Comparison of ENCODE assay signal across 8 cellular contexts in the genomic region with DNA sequence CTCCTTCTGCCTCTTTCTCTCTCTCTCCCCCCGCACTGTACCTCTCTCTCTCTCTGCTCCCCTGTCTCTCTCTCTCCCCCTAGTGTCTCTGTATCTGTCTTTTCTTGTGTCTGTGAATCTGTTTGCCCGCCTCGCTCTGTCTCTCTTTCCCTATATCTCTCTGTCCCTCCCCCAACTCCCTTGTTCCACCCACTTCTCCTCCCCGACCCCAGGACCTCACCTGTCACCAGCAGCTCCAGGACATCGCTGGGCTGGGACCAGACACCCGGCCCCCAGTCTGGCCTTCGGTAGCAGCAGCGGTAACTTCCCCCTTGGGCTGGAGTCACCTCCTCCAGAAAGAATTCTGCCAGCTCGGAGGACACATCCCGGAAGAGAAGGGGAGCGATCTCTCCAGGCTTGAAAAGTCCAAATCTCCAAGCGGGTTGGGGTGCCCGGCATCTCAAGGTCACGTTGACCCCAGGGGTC. TPM values are rescaled to one million over a fixed set of nuclear protein-coding genes. Genes with fewer than 3 reads are reported as not detected.
DNase-seq lines count a peak whose midpoint lies in the region; ATAC-seq, FAIRE-seq and TF ChIP-seq lines count a peak whose summit lies in the region.

No MANE protein-coding gene starts in this region.

- TF ChIP-seq CTCF in A549 (IDR thresholded peaks at IDR 0.05) (no peak; the same call in 2 of the 3 replicates), WI38 (IDR thresholded peaks at IDR 0.05; ENCODE audit: low read depth, low read length) (peak; percentile 13; the same call in 1 of the 2 replicates), gastroesophageal sphincter (IDR thresholded peaks at IDR 0.05) (no peak), sigmoid colon (IDR thresholded peaks at IDR 0.05) (no peak)

- no peak for FAIRE-seq in A549 (lab: Jason Lieb, UNC)

- DNase-seq in A549 (ENCODE audit: low read depth in 1 of 2, low spot score in 1 of 2) (peak; percentile 68 to 79), H7 (peak; percentile 74), sigmoid colon (peak; percentile 68), COLO668 (lab: John Stamatoyannopoulos, UW; ENCODE audit: unreplicated experiment) (no peak)
- DNase-seq in activated effector memory CD4-positive, alpha-beta T cell treated with anti-CD3 and anti-CD28 coated beads, Interleukin-2, amount 50 U/mL, for 16 hours = no peak

- peaks cover 17% of the 10 kb centered on the region for H3K27me3 ChIP-seq in H7 (ENCODE audit: control insufficient read depth, insufficient read depth, low read length)
- peaks cover 23% of the 10 kb centered on the region for H3K27me3 ChIP-seq in gastroesophageal sphincter
- H3K27me3 ChIP-seq in sigmoid colon = peaks cover 0 to 15% (median 8%) of the 10 kb centered on the region in 3 donors

- 18% methylated on average over 14 of the region's 14 CpGs for WGBS in A549 (ENCODE audit: missing lambda C conversion rate)
- 10 to 17% methylated on average over 3 to 5 of the region's 14 CpGs for WGBS in gastroesophageal sphincter (ENCODE audit: low coverage in 1 of 2), 2 donors
- 4 to 14% methylated on average over 14 of the region's 14 CpGs for WGBS in sigmoid colon, 2 donors

- ATAC-seq in A549 (peak; percentile 88 to 89), gastroesophageal sphincter (peak; percentile 32), HG03342 (IDR thresholded peaks at IDR 0.05; ENCODE audit: unreplicated experiment) (no peak)

- H3K4me3 ChIP-seq in A549 = peak overlapping the region; percentile 33
- peak overlapping the region; percentile 38 for H3K4me3 ChIP-seq in H7 (ENCODE audit: insufficient read depth, low read depth, low read length)
- no peak overlapping the region for H3K4me3 ChIP-seq in WI38 (ENCODE audit: low read depth, low read length)
- H3K4me3 ChIP-seq in gastroesophageal sphincter = peak overlapping the region in 1 of 2 donors; percentile 51
- peak overlapping the region in 3 of 4 donors; percentile 7 to 50 (median 15) for H3K4me3 ChIP-seq in sigmoid colon

- H3K4me1 ChIP-seq in A549 = peaks cover 11% of the 10 kb centered on the region; the same call in 1 of the 3 replicates
- H3K4me1 ChIP-seq in gastroesophageal sphincter = peaks cover 0 to 23% (median 4%) of the 10 kb centered on the region in 3 donors
- H3K4me1 ChIP-seq in sigmoid colon = peaks cover 0 to 13% (median 10%) of the 10 kb centered on the region in 4 donors

- intact Hi-C loops in sigmoid colon (cut with DNase I) = no loop called here

- CTCF ChIA-PET in A549 (lab: Yijun Ruan, JAX) = interaction anchor here (0.6 to 4.3 kb wide), 26 partner anchors 11 to 304 kb away, joined by 3 to 35 read pairs (median 4); partner anchors contain the start of genes PRPF31 and TFPT

- TF ChIP-seq POLR2A in A549 (IDR thresholded peaks at IDR 0.05; ENCODE audit: low read length) = peak; percentile 17; the same call in 1 of the 2 replicates
- no peak for TF ChIP-seq POLR2A in gastroesophageal sphincter (IDR thresholded peaks at IDR 0.05)
- TF ChIP-seq POLR2A in sigmoid colon (IDR thresholded peaks at IDR 0.05) = no peak

- TF ChIP-seq RAD21 in A549 (conservative IDR thresholded peaks at IDR 0.05 in 1 of 2, IDR thresholded peaks at IDR 0.05 in 1 of 2) = peak in 1 of 2 experiments; percentile 65; a peak in 4 of 5 replicates

- TF ChIP-seq EP300 in A549 (IDR thresholded peaks at IDR 0.05) = no peak
- no peak for TF ChIP-seq EP300 in gastroesophageal sphincter (IDR thresholded peaks at IDR 0.05)
- no peak for TF ChIP-seq EP300 in sigmoid colon (IDR thresholded peaks at IDR 0.05)

- H3K36me3 ChIP-seq in H7 (replicated peaks; ENCODE audit: control insufficient read depth, insufficient read depth, low read length) (no peaks in the 10 kb centered on the region), gastroesophageal sphincter (no peaks in the 10 kb centered on the region), sigmoid colon (no peaks in the 10 kb centered on the region)

- H3K27ac ChIP-seq in A549 (peak overlapping the region; percentile 40 to 78; a peak in 5 of 6 replicates), gastroesophageal sphincter (peak overlapping the region in 3 of 4 donors; percentile 34 to 70 (median 40)), sigmoid colon (peak overlapping the region in 2 of 4 donors; percentile 33 to 71)

- H3K4me2 ChIP-seq in A549 = peak overlapping the region; percentile 83

- POLR2A ChIA-PET in A549 (lab: Yijun Ruan, JAX) = interaction anchor here (0.7 kb wide), 2 partner anchors 18 to 32 kb away, joined by 3 to 4 read pairs; partner anchors contain the start of genes PRPF31 and TFPT

- H3K9me3 ChIP-seq in A549 (peaks cover 12% of the 10 kb centered on the region; the same call in 2 of the 3 replicates), gastroesophageal sphincter (no peaks in the 10 kb centered on the region), sigmoid colon (no peaks in the 10 kb centered on the region)

TF ChIP-seq in A549, 52 proteins besides CTCF, POLR2A, EP300 and RAD21:
- TF ChIP-seq TP53 (CRISPR knock-in tag; IDR thresholded peaks at IDR 0.05) (no peak), SMC3 (IDR thresholded peaks at IDR 0.05) (peak; percentile 56), RCOR1 (IDR thresholded peaks at IDR 0.05; ENCODE audit: low read depth, low read length) (no peak), NFE2L2 (conservative IDR thresholded peaks at IDR 0.05; ENCODE audit: low read length) (no peak), HOXB13 (CRISPR knock-in tag; IDR thresholded peaks at IDR 0.05; ENCODE audit: low read depth) (no peak), CHD4 (IDR thresholded peaks at IDR 0.05; ENCODE audit: borderline replicate concordance) (no peak), FOSB (CRISPR knock-in tag; IDR thresholded peaks at IDR 0.05) (no peak)
- TF ChIP-seq, protein P1, sequence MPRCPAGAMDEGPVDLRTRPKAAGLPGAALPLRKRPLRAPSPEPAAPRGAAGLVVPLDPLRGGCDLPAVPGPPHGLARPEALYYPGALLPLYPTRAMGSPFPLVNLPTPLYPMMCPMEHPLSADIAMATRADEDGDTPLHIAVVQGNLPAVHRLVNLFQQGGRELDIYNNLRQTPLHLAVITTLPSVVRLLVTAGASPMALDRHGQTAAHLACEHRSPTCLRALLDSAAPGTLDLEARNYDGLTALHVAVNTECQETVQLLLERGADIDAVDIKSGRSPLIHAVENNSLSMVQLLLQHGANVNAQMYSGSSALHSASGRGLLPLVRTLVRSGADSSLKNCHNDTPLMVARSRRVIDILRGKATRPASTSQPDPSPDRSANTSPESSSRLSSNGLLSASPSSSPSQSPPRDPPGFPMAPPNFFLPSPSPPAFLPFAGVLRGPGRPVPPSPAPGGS (IDR thresholded peaks at IDR 0.05) = no peak

RNA-seq across cellular contexts. Expression of gene OSCAR, which starts 3.9 kb away (rescaled TPM):
- polyA plus RNA-seq in A549 (2011; rRNA removed) (0.26 and 0.33 TPM in 2 replicates), A549 (2017; fragmentation: RNase III; extraction: RNeasy Plus Mini Kit Qiagen cat#74134 plus additional on column Dnase treatment) (0.28 to 0.63 TPM (median 0.31 TPM) in 3 replicates), sigmoid colon (1 to 10 TPM in 1 of 3 donors, under 1 TPM in 1, not detected in 1; 0.93 to 4.2 TPM)
- polyA plus RNA-seq in A549 (2012; cell fraction: cytosol; rRNA removed) = 0.56 and 1.1 TPM in 2 replicates
- 1.8 and 3.0 TPM in 2 replicates for polyA plus RNA-seq in A549 (2012; cell fraction: nucleus; rRNA removed)
- polyA minus RNA-seq in A549 (2011; rRNA and poly(A)+ RNA removed) = 0.15 and 0.21 TPM in 2 replicates
- 0.66 and 1.8 TPM in 2 replicates for total RNA-seq in H7 (2014; rRNA removed; shearing (Covaris generic))
- total RNA-seq in gastroesophageal sphincter (1 to 10 TPM in 3 of 4 donors, not detected in 1; 1.2 to 2.4 (median 2.1) TPM), sigmoid colon (1 to 10 TPM in 2 of 4 donors, not detected in 2; 3.0 to 3.1 TPM)

RNA-seq across cellular contexts. Expression of gene NDUFA3, which starts 6.0 kb away (rescaled TPM):
- polyA plus RNA-seq in A549 (2011; rRNA removed) = 36.5 and 43.5 TPM in 2 replicates
- 144 and 147 TPM in 2 replicates for polyA plus RNA-seq in A549 (2012; cell fraction: cytosol; rRNA removed)
- 85.7 and 103 TPM in 2 replicates for polyA plus RNA-seq in A549 (2012; cell fraction: nucleus; rRNA removed)
- 188 to 198 TPM (median 190 TPM) in 3 replicates for polyA plus RNA-seq in A549 (2017; fragmentation: RNase III; extraction: RNeasy Plus Mini Kit Qiagen cat#74134 plus additional on column Dnase treatment)
- 122 and 207 TPM in 2 replicates for polyA minus RNA-seq in A549 (2011; rRNA and poly(A)+ RNA removed)
- 111 and 113 TPM in 2 replicates for total RNA-seq in H7 (2014; rRNA removed; shearing (Covaris generic))
- 10 to 100 TPM; 14.2 to 37.7 (median 21.5) TPM for total RNA-seq in gastroesophageal sphincter
- 10 to 100 TPM; 18.8 to 32.4 (median 20.2) TPM for total RNA-seq in sigmoid colon
- 100 to 1,000 TPM; 151 to 207 (median 184) TPM for polyA plus RNA-seq in sigmoid colon

RNA-seq across cellular contexts. Expression of gene TARM1, which starts 15.5 kb away (rescaled TPM):
- polyA plus RNA-seq in A549 (2011; rRNA removed) (not detected in 2 replicates), A549 (2017; fragmentation: RNase III; extraction: RNeasy Plus Mini Kit Qiagen cat#74134 plus additional on column Dnase treatment) (not detected in 3 replicates), sigmoid colon (not detected)
- not detected in 2 replicates for polyA plus RNA-seq in A549 (2012; cell fraction: cytosol; rRNA removed)
- polyA plus RNA-seq in A549 (2012; cell fraction: nucleus; rRNA removed) = not detected in 2 replicates
- not detected in 2 replicates for polyA minus RNA-seq in A549 (2011; rRNA and poly(A)+ RNA removed)
- total RNA-seq in H7 (2014; rRNA removed; shearing (Covaris generic)) = not detected in 2 replicates
- total RNA-seq in gastroesophageal sphincter (not detected), sigmoid colon (not detected)

RNA-seq across cellular contexts. Expression of gene TFPT, which starts 18.8 kb away (rescaled TPM):
- polyA plus RNA-seq in A549 (2011; rRNA removed) (10.8 and 16.1 TPM in 2 replicates), A549 (2017; fragmentation: RNase III; extraction: RNeasy Plus Mini Kit Qiagen cat#74134 plus additional on column Dnase treatment) (26.1 to 29.2 TPM (median 26.6 TPM) in 3 replicates), sigmoid colon (10 to 100 TPM; 22.2 to 28.6 (median 25.2) TPM)
- polyA plus RNA-seq in A549 (2012; cell fraction: cytosol; rRNA removed) = 22.8 and 25.8 TPM in 2 replicates
- 14.1 and 17.8 TPM in 2 replicates for polyA plus RNA-seq in A549 (2012; cell fraction: nucleus; rRNA removed)
- polyA minus RNA-seq in A549 (2011; rRNA and poly(A)+ RNA removed) = 10.0 and 10.8 TPM in 2 replicates
- total RNA-seq in H7 (2014; rRNA removed; shearing (Covaris generic)) = 22.4 and 24.3 TPM in 2 replicates
- total RNA-seq in gastroesophageal sphincter (10 to 100 TPM; 12.5 to 20.9 (median 15.2) TPM), sigmoid colon (10 to 100 TPM; 18.2 to 24.7 (median 20.4) TPM)

RNA-seq across cellular contexts. Expression of gene PRPF31, which starts 18.9 kb away (rescaled TPM):
- 66.9 and 69.8 TPM in 2 replicates for polyA plus RNA-seq in A549 (2011; rRNA removed)
- 151 and 161 TPM in 2 replicates for polyA plus RNA-seq in A549 (2012; cell fraction: cytosol; rRNA removed)
- 231 and 270 TPM in 2 replicates for polyA plus RNA-seq in A549 (2012; cell fraction: nucleus; rRNA removed)
- polyA plus RNA-seq in A549 (2017; fragmentation: RNase III; extraction: RNeasy Plus Mini Kit Qiagen cat#74134 plus additional on column Dnase treatment) = 164 to 169 TPM (median 164 TPM) in 3 replicates
- 31.8 and 44.7 TPM in 2 replicates for polyA minus RNA-seq in A549 (2011; rRNA and poly(A)+ RNA removed)
- total RNA-seq in H7 (2014; rRNA removed; shearing (Covaris generic)) = 81.7 and 100 TPM in 2 replicates
- total RNA-seq in gastroesophageal sphincter = 10 to 100 TPM; 51.6 to 67.1 (median 53.8) TPM
- total RNA-seq in sigmoid colon = 10 to 100 TPM; 48.7 to 53.5 (median 51.5) TPM
- polyA plus RNA-seq in sigmoid colon = 10 to 100 TPM; 25.0 to 60.9 (median 36.6) TPM

Comparison
In these comparisons a context has a peak if more than half of its experiments do, and no peak if none do; other contexts are left out.
1. DNase-seq: peak in A549 (2 of 2), H7 (single experiment) and sigmoid colon (single experiment); none in COLO668 (single experiment) and activated effector memory CD4-positive, alpha-beta T cell treated with anti-CD3 and anti-CD28 coated beads, Interleukin-2, amount 50 U/mL, for 16 hours (single experiment).